ENCODE assay signal across 17 cellular contexts in the genomic region with DNA sequence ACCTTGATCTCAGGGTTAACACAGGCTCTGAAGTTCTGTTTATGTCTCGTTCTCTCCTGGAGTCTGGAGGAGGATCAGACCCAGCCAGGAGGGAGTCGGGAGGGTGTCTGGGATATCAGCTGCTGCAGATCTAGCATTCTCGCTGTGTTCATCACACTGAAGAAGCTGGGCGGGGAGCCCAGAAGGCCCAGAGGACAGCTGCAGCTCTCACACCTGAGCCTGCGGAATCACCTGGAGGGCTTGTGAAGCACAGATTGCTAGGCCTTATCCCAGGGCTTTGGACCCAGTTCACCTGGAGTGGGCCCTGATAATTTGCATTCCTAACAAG. TPM values are rescaled to one million over a fixed set of nuclear protein-coding genes. Genes with fewer than 3 reads are reported as not detected.
A peak's percentile ranks its signal among the peaks of the same experiment; 100 is the strongest.
DNase-seq lines count a peak whose midpoint lies in the region; ATAC-seq and TF ChIP-seq lines count a peak whose summit lies in the region.
"Had no signal": no experiment of that assay in that cellular context is flagged by ENCODE, and none has a peak within 500 bp of the region (broad histone marks: within the 10 kb centered on the region; RNA-seq: fewer than 3 reads in every experiment).

No MANE protein-coding gene starts in this region.

- no peak overlapping the region for H4K12ac ChIP-seq in trophoblast cell (ENCODE audit: low read depth, low read length)

- H4K20me1 ChIP-seq in BLaER1: peaks cover 6% of the 10 kb centered on the region

- H3K4me3 ChIP-seq in BLaER1 (no peak overlapping the region), trophoblast cell (ENCODE audit: low read depth, low read length) (no peak overlapping the region), foreskin fibroblast (ENCODE audit: low read depth in 1 of 2, low read length in 2 of 2) (no peak overlapping the region)
- H3K4me3 ChIP-seq: lung had no signal

- H2AFZ ChIP-seq in trophoblast cell (ENCODE audit: insufficient read depth, low read length, poor library complexity): no peak overlapping the region

- H3K79me2 ChIP-seq in trophoblast cell (ENCODE audit: control insufficient read depth, insufficient read depth, low read length, poor library complexity): peaks cover 34% of the 10 kb centered on the region

- no peak for TF ChIP-seq POLR2A in erythroblast (IDR thresholded peaks at IDR 0.05; ENCODE audit: low read length)

- ATAC-seq in HG03442 (IDR thresholded peaks at IDR 0.05; ENCODE audit: unreplicated experiment): no peak
- ATAC-seq: activated CD4-positive, alpha-beta T cell treated with anti-CD3 and anti-CD28 coated beads for 36 hours; CD8-positive, alpha-beta T cell; naive thymus-derived CD8-positive, alpha-beta T cell had no signal

- peak overlapping the region; percentile 21; the same call in 1 of the 2 replicates for H3K4me2 ChIP-seq in BLaER1
- peak overlapping the region; percentile 12 for H3K4me2 ChIP-seq in trophoblast cell (ENCODE audit: low read length)

- H3K4ac ChIP-seq in trophoblast cell (ENCODE audit: low read depth, low read length): peak overlapping the region; percentile 19

- H3K9me3 ChIP-seq in BLaER1 (no peaks in the 10 kb centered on the region), trophoblast cell (ENCODE audit: insufficient read depth, low read depth, low read length) (no peaks in the 10 kb centered on the region)

- DNase-seq in M059J (ENCODE audit: low read depth): peak; percentile 61
- DNase-seq in cerebellum (ENCODE audit: low spot score): peak; percentile 72
- DNase-seq in trophoblast cell: peak; percentile 98 to 100
- DNase-seq in amygdala (lab: John Stamatoyannopoulos, UW): no peak
- DNase-seq in foreskin fibroblast: no peak
- no peak for DNase-seq in erythroblast (lab: John Stamatoyannopoulos, UW)
- DNase-seq: activated CD4-positive, alpha-beta T cell treated with anti-CD3 and anti-CD28 coated beads for 36 hours; CD8-positive, alpha-beta T cell; naive thymus-derived CD8-positive, alpha-beta T cell; NCI-H1694; NCI-H510A; stimulated activated naive B cell treated with anti-CD40 and anti-IgM and Interleukin-4, amounts not matched to agents 10 μg/mL and 1 μg/mL and 100 μg/mL, for 72 hours; T1000 had no signal

- H4K8ac ChIP-seq in trophoblast cell (ENCODE audit: low read depth, low read length): peak overlapping the region; percentile 51

- no peaks in the 10 kb centered on the region for H3K36me3 ChIP-seq in BLaER1
- H3K36me3 ChIP-seq in trophoblast cell (ENCODE audit: control insufficient read depth in 1 of 2, insufficient read depth in 2 of 2, low read length in 2 of 2): no peaks in the 10 kb centered on the region

- TF ChIP-seq CTCF in foreskin fibroblast (IDR thresholded peaks at IDR 0.05; ENCODE audit: low read depth, low read length): no peak

- H3K79me1 ChIP-seq in trophoblast cell (ENCODE audit: low read length): peaks cover 79% of the 10 kb centered on the region

- H2BK5ac ChIP-seq in trophoblast cell (ENCODE audit: low read depth, low read length, poor library complexity): peak overlapping the region; percentile 96

- peak overlapping the region; percentile 100 for H4K91ac ChIP-seq in trophoblast cell (ENCODE audit: low read depth, low read length)

- no peak overlapping the region for H3K27ac ChIP-seq in BLaER1
- H3K27ac ChIP-seq in trophoblast cell (ENCODE audit: low read depth, low read length): peak overlapping the region; percentile 99

- peaks cover 73% of the 10 kb centered on the region for H3K4me1 ChIP-seq in BLaER1
- H3K4me1 ChIP-seq in trophoblast cell (ENCODE audit: control insufficient read depth in 1 of 2, insufficient read depth in 2 of 2, low read length in 2 of 2): peaks cover 60 to 63% of the 10 kb centered on the region in 2 experiments

- H2AK5ac ChIP-seq in trophoblast cell (ENCODE audit: low read length): no peak overlapping the region

- H2BK120ac ChIP-seq in trophoblast cell (ENCODE audit: insufficient read depth, low read length, poor library complexity): peak overlapping the region; percentile 98

- H3K27me3 ChIP-seq in BLaER1: peaks cover 31% of the 10 kb centered on the region
- H3K27me3 ChIP-seq in trophoblast cell (ENCODE audit: insufficient read depth, low read length): no peaks in the 10 kb centered on the region

- H2BK12ac ChIP-seq in trophoblast cell (ENCODE audit: low read length): no peak overlapping the region

- H3K18ac ChIP-seq in trophoblast cell (ENCODE audit: low read length): peak overlapping the region; percentile 41

- WGBS in trophoblast cell (ENCODE audit: extremely low coverage, insufficient coverage, insufficient read length): no CpG with 5 or more reads among the region's 5 CpGs

- H3K23ac ChIP-seq in trophoblast cell (ENCODE audit: low read length): no peak overlapping the region

- no peak overlapping the region for H3K9ac ChIP-seq in BLaER1
- H3K9ac ChIP-seq in trophoblast cell (ENCODE audit: low read length): no peak overlapping the region

- peak overlapping the region; percentile 72 for H3K14ac ChIP-seq in trophoblast cell (ENCODE audit: low read length)

RNA-seq across cellular contexts. Expression of a gene that starts 19.4 kb away (rescaled TPM):
- 0.15 TPM in 1 of 2 replicates, not detected in the other for total RNA-seq in M059J (2014; rRNA removed; shearing (Covaris generic))
- 2.2 TPM for total RNA-seq in cerebellum
- polyA plus RNA-seq in trophoblast cell (2013): 7.2 and 7.4 TPM in 2 replicates
- total RNA-seq: CD8-positive, alpha-beta T cell; naive thymus-derived CD8-positive, alpha-beta T cell; SK-MEL-5 had no signal
- polyA plus RNA-seq: naive thymus-derived CD8-positive, alpha-beta T cell had no signal

Comparison
In these comparisons a context has a peak if more than half of its experiments do, and no peak if none do; other contexts are left out.
1. DNase-seq: peak in M059J (single experiment), cerebellum (single experiment) and trophoblast cell (2 of 2); none in amygdala (0 of 56), foreskin fibroblast (0 of 2) and erythroblast (0 of 2).